ENCODE assay signal across 1 cellular context in the genomic region with DNA sequence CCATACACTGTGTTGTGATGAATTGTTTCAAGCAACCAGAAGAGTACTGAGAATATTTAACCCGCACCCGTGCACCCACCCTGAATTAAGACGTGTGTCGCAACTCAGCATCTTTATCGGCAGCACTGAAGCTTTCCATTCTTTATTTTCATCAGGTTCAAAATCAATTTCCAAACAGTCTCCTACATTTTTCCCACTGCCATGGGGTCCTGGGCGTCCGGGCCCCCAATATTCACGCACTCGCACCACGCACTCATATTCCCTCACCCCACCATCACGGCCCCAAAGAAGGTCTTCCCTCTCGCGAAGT.
TF ChIP-seq lines count a peak whose summit lies in the region.

No MANE protein-coding gene starts in this region.

TF ChIP-seq in IMR-90, 13 proteins besides CTCF, POLR2A, EP300 and RAD21:
- no peak for TF ChIP-seq SMC3 (IDR thresholded peaks at IDR 0.05; ENCODE audit: low read depth, low read length)
- TF ChIP-seq CHD1 (IDR thresholded peaks at IDR 0.05; ENCODE audit: low read depth, low read length): no peak
- TF ChIP-seq, protein P1, sequence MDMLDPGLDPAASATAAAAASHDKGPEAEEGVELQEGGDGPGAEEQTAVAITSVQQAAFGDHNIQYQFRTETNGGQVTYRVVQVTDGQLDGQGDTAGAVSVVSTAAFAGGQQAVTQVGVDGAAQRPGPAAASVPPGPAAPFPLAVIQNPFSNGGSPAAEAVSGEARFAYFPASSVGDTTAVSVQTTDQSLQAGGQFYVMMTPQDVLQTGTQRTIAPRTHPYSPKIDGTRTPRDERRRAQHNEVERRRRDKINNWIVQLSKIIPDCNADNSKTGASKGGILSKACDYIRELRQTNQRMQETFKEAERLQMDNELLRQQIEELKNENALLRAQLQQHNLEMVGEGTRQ (IDR thresholded peaks at IDR 0.05; ENCODE audit: low read depth, low read length): no peak
- TF ChIP-seq MAFK (IDR thresholded peaks at IDR 0.05; ENCODE audit: low read depth, low read length): no peak
- no peak for TF ChIP-seq MXI1 (IDR thresholded peaks at IDR 0.05; ENCODE audit: borderline replicate concordance, low read depth, low read length)
- TF ChIP-seq CEBPB (IDR thresholded peaks at IDR 0.05; ENCODE audit: low read depth, low read length): peak; percentile 50; the same call in 1 of the 2 replicates
